Comparison of ENCODE assay signal across 1 cellular context in genomic region chr21:46228345-46229051, GRCh38.
TF ChIP-seq lines count a peak whose summit lies in the region.

LSS (minus strand) TSS chr21:46228774; CDS start chr21:46228745, 29 bp downstream.

TF ChIP-seq in K562, 482 proteins besides CTCF, POLR2A, EP300 and RAD21 (continued from another document and continues in another):
- TF ChIP-seq PREB (CRISPR knock-in tag; IDR thresholded peaks at IDR 0.05) (no peak), POU5F1 (IDR thresholded peaks at IDR 0.05; ENCODE audit: borderline replicate concordance, low read depth, low read length, partially characterized antibody) (no peak), SAP30 (IDR thresholded peaks at IDR 0.05; ENCODE audit: borderline replicate concordance, insufficient read depth, low read depth, low read length, poor library complexity, severe bottlenecking) (peak; percentile 95), MYNN (IDR thresholded peaks at IDR 0.05) (peak; percentile 68; the same call in 1 of the 2 replicates), MYNN (CRISPR knock-in tag; IDR thresholded peaks at IDR 0.05) (no peak), UBTF (IDR thresholded peaks at IDR 0.05; ENCODE audit: borderline replicate concordance in 1 of 2, low read depth in 2 of 2, low read length in 2 of 2) (peak; percentile 58 to 64; a peak in 1 of 4 replicates), MEIS2 (IDR thresholded peaks at IDR 0.05; ENCODE audit: partially characterized antibody) (peak; percentile 54), PHF21A (IDR thresholded peaks at IDR 0.05; ENCODE audit: borderline replicate concordance, low read depth) (0 out of 2 replicates have a peak, but pooled peaks have one; percentile 35), ZBTB17 (CRISPR knock-in tag; IDR thresholded peaks at IDR 0.05) (peak; percentile 47; the same call in 1 of the 2 replicates), MAZ (CRISPR knock-in tag; conservative IDR thresholded peaks at IDR 0.05 in 1 of 2, IDR thresholded peaks at IDR 0.05 in 1 of 2) (peak; percentile 39 to 89), NFXL1 (CRISPR knock-in tag; IDR thresholded peaks at IDR 0.05) (no peak), CBX1 (IDR thresholded peaks at IDR 0.05; ENCODE audit: low read depth) (0 out of 2 replicates have a peak, but pooled peaks have one; percentile 65), NFIC (IDR thresholded peaks at IDR 0.05) (no peak), KLF13 (tag; IDR thresholded peaks at IDR 0.05; ENCODE audit: borderline replicate concordance, low read depth) (0 out of 2 replicates have a peak, but pooled peaks have one; percentile 53), PCBP1 (IDR thresholded peaks at IDR 0.05; ENCODE audit: low read depth, low read length, poor library complexity, severe bottlenecking) (peak; percentile 69), SP2 (IDR thresholded peaks at IDR 0.05; ENCODE audit: extremely low read depth, low read depth, low read length, poor library complexity, severe bottlenecking) (peak; percentile 12), MXI1 (IDR thresholded peaks at IDR 0.05; ENCODE audit: low read depth, low read length) (peak; percentile 74; the same call in 1 of the 2 replicates), ZFX (CRISPR knock-in tag; IDR thresholded peaks at IDR 0.05) (peak; percentile 38), BCL6 (CRISPR knock-in tag; IDR thresholded peaks at IDR 0.05) (no peak), MCM5 (IDR thresholded peaks at IDR 0.05; ENCODE audit: low read depth) (no peak), TAF1 (IDR thresholded peaks at IDR 0.05; ENCODE audit: control insufficient read depth, extremely low read depth, insufficient read depth, low read length, severe bottlenecking) (peak; percentile 14), ZSCAN29 (IDR thresholded peaks at IDR 0.05) (no peak), ZNF224 (CRISPR knock-in tag; IDR thresholded peaks at IDR 0.05) (no peak), CBX2 (IDR thresholded peaks at IDR 0.05; ENCODE audit: insufficient read depth, low read length, poor library complexity, severe bottlenecking) (no peak), TOE1 (IDR thresholded peaks at IDR 0.05; ENCODE audit: borderline replicate concordance) (no peak), TOE1 (CRISPR knock-in tag; IDR thresholded peaks at IDR 0.05; ENCODE audit: borderline replicate concordance, low read depth) (peak; percentile 77; the same call in 1 of the 2 replicates), PHF8 (IDR thresholded peaks at IDR 0.05; ENCODE audit: borderline replicate concordance, low read length) (peak; percentile 59; the same call in 1 of the 2 replicates)
- TF ChIP-seq, protein P1, sequence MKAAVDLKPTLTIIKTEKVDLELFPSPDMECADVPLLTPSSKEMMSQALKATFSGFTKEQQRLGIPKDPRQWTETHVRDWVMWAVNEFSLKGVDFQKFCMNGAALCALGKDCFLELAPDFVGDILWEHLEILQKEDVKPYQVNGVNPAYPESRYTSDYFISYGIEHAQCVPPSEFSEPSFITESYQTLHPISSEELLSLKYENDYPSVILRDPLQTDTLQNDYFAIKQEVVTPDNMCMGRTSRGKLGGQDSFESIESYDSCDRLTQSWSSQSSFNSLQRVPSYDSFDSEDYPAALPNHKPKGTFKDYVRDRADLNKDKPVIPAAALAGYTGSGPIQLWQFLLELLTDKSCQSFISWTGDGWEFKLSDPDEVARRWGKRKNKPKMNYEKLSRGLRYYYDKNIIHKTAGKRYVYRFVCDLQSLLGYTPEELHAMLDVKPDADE (conservative IDR thresholded peaks at IDR 0.05; ENCODE audit: control insufficient read depth, low read depth, low read length): peak; percentile 31
- TF ChIP-seq, protein P2, sequence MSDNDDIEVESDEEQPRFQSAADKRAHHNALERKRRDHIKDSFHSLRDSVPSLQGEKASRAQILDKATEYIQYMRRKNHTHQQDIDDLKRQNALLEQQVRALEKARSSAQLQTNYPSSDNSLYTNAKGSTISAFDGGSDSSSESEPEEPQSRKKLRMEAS (CRISPR knock-in tag; IDR thresholded peaks at IDR 0.05): peak; percentile 66
- TF ChIP-seq, protein P3, sequence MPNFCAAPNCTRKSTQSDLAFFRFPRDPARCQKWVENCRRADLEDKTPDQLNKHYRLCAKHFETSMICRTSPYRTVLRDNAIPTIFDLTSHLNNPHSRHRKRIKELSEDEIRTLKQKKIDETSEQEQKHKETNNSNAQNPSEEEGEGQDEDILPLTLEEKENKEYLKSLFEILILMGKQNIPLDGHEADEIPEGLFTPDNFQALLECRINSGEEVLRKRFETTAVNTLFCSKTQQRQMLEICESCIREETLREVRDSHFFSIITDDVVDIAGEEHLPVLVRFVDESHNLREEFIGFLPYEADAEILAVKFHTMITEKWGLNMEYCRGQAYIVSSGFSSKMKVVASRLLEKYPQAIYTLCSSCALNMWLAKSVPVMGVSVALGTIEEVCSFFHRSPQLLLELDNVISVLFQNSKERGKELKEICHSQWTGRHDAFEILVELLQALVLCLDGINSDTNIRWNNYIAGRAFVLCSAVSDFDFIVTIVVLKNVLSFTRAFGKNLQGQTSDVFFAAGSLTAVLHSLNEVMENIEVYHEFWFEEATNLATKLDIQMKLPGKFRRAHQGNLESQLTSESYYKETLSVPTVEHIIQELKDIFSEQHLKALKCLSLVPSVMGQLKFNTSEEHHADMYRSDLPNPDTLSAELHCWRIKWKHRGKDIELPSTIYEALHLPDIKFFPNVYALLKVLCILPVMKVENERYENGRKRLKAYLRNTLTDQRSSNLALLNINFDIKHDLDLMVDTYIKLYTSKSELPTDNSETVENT (CRISPR knock-in tag; IDR thresholded peaks at IDR 0.05): peak; percentile 81; the same call in 1 of the 2 replicates
- TF ChIP-seq, protein P4, sequence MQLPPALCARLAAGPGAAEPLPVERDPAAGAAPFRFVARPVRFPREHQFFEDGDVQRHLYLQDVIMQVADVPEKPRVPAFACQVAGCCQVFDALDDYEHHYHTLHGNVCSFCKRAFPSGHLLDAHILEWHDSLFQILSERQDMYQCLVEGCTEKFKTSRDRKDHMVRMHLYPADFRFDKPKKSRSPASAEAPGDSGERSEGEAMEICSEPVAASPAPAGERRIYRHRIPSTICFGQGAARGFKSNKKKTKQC (CRISPR knock-in tag; IDR thresholded peaks at IDR 0.05): peak; percentile 85
- TF ChIP-seq, protein P5, sequence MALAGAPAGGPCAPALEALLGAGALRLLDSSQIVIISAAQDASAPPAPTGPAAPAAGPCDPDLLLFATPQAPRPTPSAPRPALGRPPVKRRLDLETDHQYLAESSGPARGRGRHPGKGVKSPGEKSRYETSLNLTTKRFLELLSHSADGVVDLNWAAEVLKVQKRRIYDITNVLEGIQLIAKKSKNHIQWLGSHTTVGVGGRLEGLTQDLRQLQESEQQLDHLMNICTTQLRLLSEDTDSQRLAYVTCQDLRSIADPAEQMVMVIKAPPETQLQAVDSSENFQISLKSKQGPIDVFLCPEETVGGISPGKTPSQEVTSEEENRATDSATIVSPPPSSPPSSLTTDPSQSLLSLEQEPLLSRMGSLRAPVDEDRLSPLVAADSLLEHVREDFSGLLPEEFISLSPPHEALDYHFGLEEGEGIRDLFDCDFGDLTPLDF (CRISPR knock-in tag; IDR thresholded peaks at IDR 0.05): peak; percentile 41; the same call in 1 of the 2 replicates
- TF ChIP-seq, protein P6, sequence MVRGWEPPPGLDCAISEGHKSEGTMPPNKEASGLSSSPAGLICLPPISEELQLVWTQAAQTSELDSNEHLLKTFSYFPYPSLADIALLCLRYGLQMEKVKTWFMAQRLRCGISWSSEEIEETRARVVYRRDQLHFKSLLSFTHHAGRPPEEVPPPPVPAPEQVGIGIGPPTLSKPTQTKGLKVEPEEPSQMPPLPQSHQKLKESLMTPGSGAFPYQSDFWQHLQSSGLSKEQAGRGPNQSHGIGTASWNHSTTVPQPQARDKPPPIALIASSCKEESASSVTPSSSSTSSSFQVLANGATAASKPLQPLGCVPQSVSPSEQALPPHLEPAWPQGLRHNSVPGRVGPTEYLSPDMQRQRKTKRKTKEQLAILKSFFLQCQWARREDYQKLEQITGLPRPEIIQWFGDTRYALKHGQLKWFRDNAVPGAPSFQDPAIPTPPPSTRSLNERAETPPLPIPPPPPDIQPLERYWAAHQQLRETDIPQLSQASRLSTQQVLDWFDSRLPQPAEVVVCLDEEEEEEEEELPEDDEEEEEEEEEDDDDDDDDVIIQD (CRISPR knock-in tag; IDR thresholded peaks at IDR 0.05): 0 out of 2 replicates have a peak, but pooled peaks have one; percentile 70
- TF ChIP-seq, protein P7, sequence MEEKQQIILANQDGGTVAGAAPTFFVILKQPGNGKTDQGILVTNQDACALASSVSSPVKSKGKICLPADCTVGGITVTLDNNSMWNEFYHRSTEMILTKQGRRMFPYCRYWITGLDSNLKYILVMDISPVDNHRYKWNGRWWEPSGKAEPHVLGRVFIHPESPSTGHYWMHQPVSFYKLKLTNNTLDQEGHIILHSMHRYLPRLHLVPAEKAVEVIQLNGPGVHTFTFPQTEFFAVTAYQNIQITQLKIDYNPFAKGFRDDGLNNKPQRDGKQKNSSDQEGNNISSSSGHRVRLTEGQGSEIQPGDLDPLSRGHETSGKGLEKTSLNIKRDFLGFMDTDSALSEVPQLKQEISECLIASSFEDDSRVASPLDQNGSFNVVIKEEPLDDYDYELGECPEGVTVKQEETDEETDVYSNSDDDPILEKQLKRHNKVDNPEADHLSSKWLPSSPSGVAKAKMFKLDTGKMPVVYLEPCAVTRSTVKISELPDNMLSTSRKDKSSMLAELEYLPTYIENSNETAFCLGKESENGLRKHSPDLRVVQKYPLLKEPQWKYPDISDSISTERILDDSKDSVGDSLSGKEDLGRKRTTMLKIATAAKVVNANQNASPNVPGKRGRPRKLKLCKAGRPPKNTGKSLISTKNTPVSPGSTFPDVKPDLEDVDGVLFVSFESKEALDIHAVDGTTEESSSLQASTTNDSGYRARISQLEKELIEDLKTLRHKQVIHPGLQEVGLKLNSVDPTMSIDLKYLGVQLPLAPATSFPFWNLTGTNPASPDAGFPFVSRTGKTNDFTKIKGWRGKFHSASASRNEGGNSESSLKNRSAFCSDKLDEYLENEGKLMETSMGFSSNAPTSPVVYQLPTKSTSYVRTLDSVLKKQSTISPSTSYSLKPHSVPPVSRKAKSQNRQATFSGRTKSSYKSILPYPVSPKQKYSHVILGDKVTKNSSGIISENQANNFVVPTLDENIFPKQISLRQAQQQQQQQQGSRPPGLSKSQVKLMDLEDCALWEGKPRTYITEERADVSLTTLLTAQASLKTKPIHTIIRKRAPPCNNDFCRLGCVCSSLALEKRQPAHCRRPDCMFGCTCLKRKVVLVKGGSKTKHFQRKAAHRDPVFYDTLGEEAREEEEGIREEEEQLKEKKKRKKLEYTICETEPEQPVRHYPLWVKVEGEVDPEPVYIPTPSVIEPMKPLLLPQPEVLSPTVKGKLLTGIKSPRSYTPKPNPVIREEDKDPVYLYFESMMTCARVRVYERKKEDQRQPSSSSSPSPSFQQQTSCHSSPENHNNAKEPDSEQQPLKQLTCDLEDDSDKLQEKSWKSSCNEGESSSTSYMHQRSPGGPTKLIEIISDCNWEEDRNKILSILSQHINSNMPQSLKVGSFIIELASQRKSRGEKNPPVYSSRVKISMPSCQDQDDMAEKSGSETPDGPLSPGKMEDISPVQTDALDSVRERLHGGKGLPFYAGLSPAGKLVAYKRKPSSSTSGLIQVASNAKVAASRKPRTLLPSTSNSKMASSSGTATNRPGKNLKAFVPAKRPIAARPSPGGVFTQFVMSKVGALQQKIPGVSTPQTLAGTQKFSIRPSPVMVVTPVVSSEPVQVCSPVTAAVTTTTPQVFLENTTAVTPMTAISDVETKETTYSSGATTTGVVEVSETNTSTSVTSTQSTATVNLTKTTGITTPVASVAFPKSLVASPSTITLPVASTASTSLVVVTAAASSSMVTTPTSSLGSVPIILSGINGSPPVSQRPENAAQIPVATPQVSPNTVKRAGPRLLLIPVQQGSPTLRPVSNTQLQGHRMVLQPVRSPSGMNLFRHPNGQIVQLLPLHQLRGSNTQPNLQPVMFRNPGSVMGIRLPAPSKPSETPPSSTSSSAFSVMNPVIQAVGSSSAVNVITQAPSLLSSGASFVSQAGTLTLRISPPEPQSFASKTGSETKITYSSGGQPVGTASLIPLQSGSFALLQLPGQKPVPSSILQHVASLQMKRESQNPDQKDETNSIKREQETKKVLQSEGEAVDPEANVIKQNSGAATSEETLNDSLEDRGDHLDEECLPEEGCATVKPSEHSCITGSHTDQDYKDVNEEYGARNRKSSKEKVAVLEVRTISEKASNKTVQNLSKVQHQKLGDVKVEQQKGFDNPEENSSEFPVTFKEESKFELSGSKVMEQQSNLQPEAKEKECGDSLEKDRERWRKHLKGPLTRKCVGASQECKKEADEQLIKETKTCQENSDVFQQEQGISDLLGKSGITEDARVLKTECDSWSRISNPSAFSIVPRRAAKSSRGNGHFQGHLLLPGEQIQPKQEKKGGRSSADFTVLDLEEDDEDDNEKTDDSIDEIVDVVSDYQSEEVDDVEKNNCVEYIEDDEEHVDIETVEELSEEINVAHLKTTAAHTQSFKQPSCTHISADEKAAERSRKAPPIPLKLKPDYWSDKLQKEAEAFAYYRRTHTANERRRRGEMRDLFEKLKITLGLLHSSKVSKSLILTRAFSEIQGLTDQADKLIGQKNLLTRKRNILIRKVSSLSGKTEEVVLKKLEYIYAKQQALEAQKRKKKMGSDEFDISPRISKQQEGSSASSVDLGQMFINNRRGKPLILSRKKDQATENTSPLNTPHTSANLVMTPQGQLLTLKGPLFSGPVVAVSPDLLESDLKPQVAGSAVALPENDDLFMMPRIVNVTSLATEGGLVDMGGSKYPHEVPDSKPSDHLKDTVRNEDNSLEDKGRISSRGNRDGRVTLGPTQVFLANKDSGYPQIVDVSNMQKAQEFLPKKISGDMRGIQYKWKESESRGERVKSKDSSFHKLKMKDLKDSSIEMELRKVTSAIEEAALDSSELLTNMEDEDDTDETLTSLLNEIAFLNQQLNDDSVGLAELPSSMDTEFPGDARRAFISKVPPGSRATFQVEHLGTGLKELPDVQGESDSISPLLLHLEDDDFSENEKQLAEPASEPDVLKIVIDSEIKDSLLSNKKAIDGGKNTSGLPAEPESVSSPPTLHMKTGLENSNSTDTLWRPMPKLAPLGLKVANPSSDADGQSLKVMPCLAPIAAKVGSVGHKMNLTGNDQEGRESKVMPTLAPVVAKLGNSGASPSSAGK (IDR thresholded peaks at IDR 0.05): peak; percentile 81; the same call in 1 of the 2 replicates
